1 cellular context compared by ENCODE assay signal in the genomic region with DNA sequence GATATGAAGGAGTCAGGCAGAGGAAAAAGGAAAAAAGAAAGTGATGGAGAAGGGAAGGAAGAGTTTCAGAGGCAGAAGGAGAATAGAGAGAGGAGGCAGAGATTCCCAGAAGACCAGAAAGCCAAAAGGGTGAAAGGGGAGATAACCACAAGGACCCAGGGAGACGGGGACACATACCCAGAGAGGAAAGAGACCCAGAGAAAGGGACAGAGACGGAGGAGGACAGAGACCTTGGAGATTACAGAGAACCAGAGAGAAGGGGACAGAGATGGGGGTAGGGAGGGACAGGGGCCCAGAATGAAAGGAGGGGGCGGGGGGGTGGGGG.
TF ChIP-seq lines count a peak whose summit lies in the region.

No MANE protein-coding gene starts in this region.

TF ChIP-seq in K562, 482 proteins besides CTCF, POLR2A, EP300 and RAD21:
- TF ChIP-seq, protein P1, sequence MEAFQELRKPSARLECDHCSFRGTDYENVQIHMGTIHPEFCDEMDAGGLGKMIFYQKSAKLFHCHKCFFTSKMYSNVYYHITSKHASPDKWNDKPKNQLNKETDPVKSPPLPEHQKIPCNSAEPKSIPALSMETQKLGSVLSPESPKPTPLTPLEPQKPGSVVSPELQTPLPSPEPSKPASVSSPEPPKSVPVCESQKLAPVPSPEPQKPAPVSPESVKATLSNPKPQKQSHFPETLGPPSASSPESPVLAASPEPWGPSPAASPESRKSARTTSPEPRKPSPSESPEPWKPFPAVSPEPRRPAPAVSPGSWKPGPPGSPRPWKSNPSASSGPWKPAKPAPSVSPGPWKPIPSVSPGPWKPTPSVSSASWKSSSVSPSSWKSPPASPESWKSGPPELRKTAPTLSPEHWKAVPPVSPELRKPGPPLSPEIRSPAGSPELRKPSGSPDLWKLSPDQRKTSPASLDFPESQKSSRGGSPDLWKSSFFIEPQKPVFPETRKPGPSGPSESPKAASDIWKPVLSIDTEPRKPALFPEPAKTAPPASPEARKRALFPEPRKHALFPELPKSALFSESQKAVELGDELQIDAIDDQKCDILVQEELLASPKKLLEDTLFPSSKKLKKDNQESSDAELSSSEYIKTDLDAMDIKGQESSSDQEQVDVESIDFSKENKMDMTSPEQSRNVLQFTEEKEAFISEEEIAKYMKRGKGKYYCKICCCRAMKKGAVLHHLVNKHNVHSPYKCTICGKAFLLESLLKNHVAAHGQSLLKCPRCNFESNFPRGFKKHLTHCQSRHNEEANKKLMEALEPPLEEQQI (IDR thresholded peaks at IDR 0.05) = no peak
- TF ChIP-seq, protein P2, sequence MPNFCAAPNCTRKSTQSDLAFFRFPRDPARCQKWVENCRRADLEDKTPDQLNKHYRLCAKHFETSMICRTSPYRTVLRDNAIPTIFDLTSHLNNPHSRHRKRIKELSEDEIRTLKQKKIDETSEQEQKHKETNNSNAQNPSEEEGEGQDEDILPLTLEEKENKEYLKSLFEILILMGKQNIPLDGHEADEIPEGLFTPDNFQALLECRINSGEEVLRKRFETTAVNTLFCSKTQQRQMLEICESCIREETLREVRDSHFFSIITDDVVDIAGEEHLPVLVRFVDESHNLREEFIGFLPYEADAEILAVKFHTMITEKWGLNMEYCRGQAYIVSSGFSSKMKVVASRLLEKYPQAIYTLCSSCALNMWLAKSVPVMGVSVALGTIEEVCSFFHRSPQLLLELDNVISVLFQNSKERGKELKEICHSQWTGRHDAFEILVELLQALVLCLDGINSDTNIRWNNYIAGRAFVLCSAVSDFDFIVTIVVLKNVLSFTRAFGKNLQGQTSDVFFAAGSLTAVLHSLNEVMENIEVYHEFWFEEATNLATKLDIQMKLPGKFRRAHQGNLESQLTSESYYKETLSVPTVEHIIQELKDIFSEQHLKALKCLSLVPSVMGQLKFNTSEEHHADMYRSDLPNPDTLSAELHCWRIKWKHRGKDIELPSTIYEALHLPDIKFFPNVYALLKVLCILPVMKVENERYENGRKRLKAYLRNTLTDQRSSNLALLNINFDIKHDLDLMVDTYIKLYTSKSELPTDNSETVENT (CRISPR knock-in tag; IDR thresholded peaks at IDR 0.05) = no peak
- TF ChIP-seq KDM1A (IDR thresholded peaks at IDR 0.05) (0 out of 4 replicates have a peak, but pooled peaks of 1 of the 2 experiments have one; percentile 3), ZNF512 (tag; IDR thresholded peaks at IDR 0.05) (peak; percentile 87), HDAC1 (IDR thresholded peaks at IDR 0.05) (peak in 1 of 2 experiments; percentile 11; a peak in 1 of 4 replicates)
- TF ChIP-seq, protein P3, sequence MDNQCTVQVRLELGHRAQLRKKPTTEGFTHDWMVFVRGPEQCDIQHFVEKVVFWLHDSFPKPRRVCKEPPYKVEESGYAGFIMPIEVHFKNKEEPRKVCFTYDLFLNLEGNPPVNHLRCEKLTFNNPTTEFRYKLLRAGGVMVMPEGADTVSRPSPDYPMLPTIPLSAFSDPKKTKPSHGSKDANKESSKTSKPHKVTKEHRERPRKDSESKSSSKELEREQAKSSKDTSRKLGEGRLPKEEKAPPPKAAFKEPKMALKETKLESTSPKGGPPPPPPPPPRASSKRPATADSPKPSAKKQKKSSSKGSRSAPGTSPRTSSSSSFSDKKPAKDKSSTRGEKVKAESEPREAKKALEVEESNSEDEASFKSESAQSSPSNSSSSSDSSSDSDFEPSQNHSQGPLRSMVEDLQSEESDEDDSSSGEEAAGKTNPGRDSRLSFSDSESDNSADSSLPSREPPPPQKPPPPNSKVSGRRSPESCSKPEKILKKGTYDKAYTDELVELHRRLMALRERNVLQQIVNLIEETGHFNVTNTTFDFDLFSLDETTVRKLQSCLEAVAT (IDR thresholded peaks at IDR 0.05) = peak in 1 of 2 experiments; percentile 31; a peak in 1 of 4 replicates
